In the genomic region with DNA sequence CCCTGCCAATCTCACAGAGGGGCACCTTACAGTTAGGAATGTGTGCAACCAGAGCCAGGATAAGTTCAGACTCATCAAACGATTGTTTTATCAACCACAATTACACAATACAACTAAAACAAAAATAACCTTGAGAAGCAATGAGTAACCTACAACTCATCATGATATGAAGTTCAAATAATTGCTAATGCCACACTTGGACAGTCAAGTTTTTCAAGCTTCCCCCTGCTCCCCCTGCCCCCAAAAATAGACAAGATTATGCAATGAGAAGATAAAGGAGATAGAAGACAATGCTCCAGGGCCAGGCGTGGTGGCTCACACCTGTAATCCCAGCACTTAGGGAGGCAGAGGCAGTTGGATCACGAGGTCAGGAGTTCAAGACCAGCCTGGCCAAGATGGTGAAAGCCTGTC, we compare ENCODE assay signal across 1 cellular context.
TF ChIP-seq lines count a peak whose summit lies in the region.

No MANE protein-coding gene starts in this region.

TF ChIP-seq in HepG2, 621 proteins besides CTCF, POLR2A, EP300 and RAD21 (continued from another document and continues in another):
- TF ChIP-seq ZNF20 (CRISPR knock-in tag; IDR thresholded peaks at IDR 0.05) (no peak), CBX2 (IDR thresholded peaks at IDR 0.05; ENCODE audit: low read depth, low read length) (no peak), CBX2 (CRISPR knock-in tag; IDR thresholded peaks at IDR 0.05; ENCODE audit: low read depth) (no peak), SMARCE1 (IDR thresholded peaks at IDR 0.05; ENCODE audit: borderline replicate concordance) (no peak), ZNF672 (CRISPR knock-in tag; IDR thresholded peaks at IDR 0.05) (no peak), MED8 (CRISPR knock-in tag; IDR thresholded peaks at IDR 0.05; ENCODE audit: insufficient replicate concordance) (peak; percentile 41), ZMYM3 (CRISPR knock-in tag; IDR thresholded peaks at IDR 0.05) (peak; percentile 83), ZNF558 (CRISPR knock-in tag; IDR thresholded peaks at IDR 0.05; ENCODE audit: borderline replicate concordance) (no peak), RXRB (CRISPR knock-in tag; IDR thresholded peaks at IDR 0.05; ENCODE audit: borderline replicate concordance) (no peak), NONO (IDR thresholded peaks at IDR 0.05) (no peak), NONO (CRISPR knock-in tag; conservative IDR thresholded peaks at IDR 0.05) (no peak; the same call in 1 of the 2 replicates), ZNF709 (CRISPR knock-in tag; IDR thresholded peaks at IDR 0.05) (no peak), HHEX (CRISPR knock-in tag; IDR thresholded peaks at IDR 0.05) (no peak), ZNF124 (CRISPR knock-in tag; IDR thresholded peaks at IDR 0.05) (no peak; the same call in 1 of the 2 replicates), ZFP91 (CRISPR knock-in tag; IDR thresholded peaks at IDR 0.05; ENCODE audit: borderline replicate concordance) (no peak), FLYWCH1 (CRISPR knock-in tag; IDR thresholded peaks at IDR 0.05) (no peak), PRDM15 (CRISPR knock-in tag; IDR thresholded peaks at IDR 0.05) (no peak), SKIL (CRISPR knock-in tag; IDR thresholded peaks at IDR 0.05; ENCODE audit: borderline replicate concordance) (peak; percentile 53; the same call in 1 of the 2 replicates), SP2 (CRISPR knock-in tag; IDR thresholded peaks at IDR 0.05) (no peak), GABPB1 (CRISPR knock-in tag; IDR thresholded peaks at IDR 0.05) (no peak), MYNN (CRISPR knock-in tag; IDR thresholded peaks at IDR 0.05; ENCODE audit: low read depth) (no peak), MZF1 (CRISPR knock-in tag; IDR thresholded peaks at IDR 0.05; ENCODE audit: borderline replicate concordance) (no peak), PHF5A (CRISPR knock-in tag; IDR thresholded peaks at IDR 0.05; ENCODE audit: low read depth, unreplicated experiment) (no peak), ZNF232 (CRISPR knock-in tag; IDR thresholded peaks at IDR 0.05; ENCODE audit: borderline replicate concordance) (no peak), ZNF563 (CRISPR knock-in tag; IDR thresholded peaks at IDR 0.05) (no peak), EHMT2 (IDR thresholded peaks at IDR 0.05; ENCODE audit: borderline replicate concordance, low read depth, low read length) (no peak), ZNF768 (CRISPR knock-in tag; IDR thresholded peaks at IDR 0.05) (no peak), AGO2 (optimal IDR thresholded peaks at IDR 0.05; ENCODE audit: low read depth, low read length) (no peak), CREB1 (IDR thresholded peaks at IDR 0.05) (no peak), CREB1 (CRISPR knock-in tag; IDR thresholded peaks at IDR 0.05) (peak; percentile 62), MAF1 (CRISPR knock-in tag; IDR thresholded peaks at IDR 0.05; ENCODE audit: borderline replicate concordance) (no peak)
- TF ChIP-seq, protein P1, sequence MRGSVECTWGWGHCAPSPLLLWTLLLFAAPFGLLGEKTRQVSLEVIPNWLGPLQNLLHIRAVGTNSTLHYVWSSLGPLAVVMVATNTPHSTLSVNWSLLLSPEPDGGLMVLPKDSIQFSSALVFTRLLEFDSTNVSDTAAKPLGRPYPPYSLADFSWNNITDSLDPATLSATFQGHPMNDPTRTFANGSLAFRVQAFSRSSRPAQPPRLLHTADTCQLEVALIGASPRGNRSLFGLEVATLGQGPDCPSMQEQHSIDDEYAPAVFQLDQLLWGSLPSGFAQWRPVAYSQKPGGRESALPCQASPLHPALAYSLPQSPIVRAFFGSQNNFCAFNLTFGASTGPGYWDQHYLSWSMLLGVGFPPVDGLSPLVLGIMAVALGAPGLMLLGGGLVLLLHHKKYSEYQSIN (CRISPR knock-in tag; IDR thresholded peaks at IDR 0.05; ENCODE audit: borderline replicate concordance), result no peak
- TF ChIP-seq, protein P2, sequence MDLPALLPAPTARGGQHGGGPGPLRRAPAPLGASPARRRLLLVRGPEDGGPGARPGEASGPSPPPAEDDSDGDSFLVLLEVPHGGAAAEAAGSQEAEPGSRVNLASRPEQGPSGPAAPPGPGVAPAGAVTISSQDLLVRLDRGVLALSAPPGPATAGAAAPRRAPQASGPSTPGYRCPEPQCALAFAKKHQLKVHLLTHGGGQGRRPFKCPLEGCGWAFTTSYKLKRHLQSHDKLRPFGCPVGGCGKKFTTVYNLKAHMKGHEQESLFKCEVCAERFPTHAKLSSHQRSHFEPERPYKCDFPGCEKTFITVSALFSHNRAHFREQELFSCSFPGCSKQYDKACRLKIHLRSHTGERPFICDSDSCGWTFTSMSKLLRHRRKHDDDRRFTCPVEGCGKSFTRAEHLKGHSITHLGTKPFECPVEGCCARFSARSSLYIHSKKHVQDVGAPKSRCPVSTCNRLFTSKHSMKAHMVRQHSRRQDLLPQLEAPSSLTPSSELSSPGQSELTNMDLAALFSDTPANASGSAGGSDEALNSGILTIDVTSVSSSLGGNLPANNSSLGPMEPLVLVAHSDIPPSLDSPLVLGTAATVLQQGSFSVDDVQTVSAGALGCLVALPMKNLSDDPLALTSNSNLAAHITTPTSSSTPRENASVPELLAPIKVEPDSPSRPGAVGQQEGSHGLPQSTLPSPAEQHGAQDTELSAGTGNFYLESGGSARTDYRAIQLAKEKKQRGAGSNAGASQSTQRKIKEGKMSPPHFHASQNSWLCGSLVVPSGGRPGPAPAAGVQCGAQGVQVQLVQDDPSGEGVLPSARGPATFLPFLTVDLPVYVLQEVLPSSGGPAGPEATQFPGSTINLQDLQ (CRISPR knock-in tag; IDR thresholded peaks at IDR 0.05), result no peak
- TF ChIP-seq, protein P3, sequence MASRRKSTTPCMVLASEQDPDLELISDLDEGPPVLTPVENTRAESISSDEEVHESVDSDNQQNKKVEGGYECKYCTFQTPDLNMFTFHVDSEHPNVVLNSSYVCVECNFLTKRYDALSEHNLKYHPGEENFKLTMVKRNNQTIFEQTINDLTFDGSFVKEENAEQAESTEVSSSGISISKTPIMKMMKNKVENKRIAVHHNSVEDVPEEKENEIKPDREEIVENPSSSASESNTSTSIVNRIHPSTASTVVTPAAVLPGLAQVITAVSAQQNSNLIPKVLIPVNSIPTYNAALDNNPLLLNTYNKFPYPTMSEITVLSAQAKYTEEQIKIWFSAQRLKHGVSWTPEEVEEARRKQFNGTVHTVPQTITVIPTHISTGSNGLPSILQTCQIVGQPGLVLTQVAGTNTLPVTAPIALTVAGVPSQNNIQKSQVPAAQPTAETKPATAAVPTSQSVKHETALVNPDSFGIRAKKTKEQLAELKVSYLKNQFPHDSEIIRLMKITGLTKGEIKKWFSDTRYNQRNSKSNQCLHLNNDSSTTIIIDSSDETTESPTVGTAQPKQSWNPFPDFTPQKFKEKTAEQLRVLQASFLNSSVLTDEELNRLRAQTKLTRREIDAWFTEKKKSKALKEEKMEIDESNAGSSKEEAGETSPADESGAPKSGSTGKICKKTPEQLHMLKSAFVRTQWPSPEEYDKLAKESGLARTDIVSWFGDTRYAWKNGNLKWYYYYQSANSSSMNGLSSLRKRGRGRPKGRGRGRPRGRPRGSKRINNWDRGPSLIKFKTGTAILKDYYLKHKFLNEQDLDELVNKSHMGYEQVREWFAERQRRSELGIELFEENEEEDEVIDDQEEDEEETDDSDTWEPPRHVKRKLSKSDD (CRISPR knock-in tag; IDR thresholded peaks at IDR 0.05; ENCODE audit: low read depth), result no peak
- TF ChIP-seq, protein P4, sequence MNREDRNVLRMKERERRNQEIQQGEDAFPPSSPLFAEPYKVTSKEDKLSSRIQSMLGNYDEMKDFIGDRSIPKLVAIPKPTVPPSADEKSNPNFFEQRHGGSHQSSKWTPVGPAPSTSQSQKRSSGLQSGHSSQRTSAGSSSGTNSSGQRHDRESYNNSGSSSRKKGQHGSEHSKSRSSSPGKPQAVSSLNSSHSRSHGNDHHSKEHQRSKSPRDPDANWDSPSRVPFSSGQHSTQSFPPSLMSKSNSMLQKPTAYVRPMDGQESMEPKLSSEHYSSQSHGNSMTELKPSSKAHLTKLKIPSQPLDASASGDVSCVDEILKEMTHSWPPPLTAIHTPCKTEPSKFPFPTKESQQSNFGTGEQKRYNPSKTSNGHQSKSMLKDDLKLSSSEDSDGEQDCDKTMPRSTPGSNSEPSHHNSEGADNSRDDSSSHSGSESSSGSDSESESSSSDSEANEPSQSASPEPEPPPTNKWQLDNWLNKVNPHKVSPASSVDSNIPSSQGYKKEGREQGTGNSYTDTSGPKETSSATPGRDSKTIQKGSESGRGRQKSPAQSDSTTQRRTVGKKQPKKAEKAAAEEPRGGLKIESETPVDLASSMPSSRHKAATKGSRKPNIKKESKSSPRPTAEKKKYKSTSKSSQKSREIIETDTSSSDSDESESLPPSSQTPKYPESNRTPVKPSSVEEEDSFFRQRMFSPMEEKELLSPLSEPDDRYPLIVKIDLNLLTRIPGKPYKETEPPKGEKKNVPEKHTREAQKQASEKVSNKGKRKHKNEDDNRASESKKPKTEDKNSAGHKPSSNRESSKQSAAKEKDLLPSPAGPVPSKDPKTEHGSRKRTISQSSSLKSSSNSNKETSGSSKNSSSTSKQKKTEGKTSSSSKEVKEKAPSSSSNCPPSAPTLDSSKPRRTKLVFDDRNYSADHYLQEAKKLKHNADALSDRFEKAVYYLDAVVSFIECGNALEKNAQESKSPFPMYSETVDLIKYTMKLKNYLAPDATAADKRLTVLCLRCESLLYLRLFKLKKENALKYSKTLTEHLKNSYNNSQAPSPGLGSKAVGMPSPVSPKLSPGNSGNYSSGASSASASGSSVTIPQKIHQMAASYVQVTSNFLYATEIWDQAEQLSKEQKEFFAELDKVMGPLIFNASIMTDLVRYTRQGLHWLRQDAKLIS (CRISPR knock-in tag; IDR thresholded peaks at IDR 0.05), result no peak
- TF ChIP-seq, protein P5, sequence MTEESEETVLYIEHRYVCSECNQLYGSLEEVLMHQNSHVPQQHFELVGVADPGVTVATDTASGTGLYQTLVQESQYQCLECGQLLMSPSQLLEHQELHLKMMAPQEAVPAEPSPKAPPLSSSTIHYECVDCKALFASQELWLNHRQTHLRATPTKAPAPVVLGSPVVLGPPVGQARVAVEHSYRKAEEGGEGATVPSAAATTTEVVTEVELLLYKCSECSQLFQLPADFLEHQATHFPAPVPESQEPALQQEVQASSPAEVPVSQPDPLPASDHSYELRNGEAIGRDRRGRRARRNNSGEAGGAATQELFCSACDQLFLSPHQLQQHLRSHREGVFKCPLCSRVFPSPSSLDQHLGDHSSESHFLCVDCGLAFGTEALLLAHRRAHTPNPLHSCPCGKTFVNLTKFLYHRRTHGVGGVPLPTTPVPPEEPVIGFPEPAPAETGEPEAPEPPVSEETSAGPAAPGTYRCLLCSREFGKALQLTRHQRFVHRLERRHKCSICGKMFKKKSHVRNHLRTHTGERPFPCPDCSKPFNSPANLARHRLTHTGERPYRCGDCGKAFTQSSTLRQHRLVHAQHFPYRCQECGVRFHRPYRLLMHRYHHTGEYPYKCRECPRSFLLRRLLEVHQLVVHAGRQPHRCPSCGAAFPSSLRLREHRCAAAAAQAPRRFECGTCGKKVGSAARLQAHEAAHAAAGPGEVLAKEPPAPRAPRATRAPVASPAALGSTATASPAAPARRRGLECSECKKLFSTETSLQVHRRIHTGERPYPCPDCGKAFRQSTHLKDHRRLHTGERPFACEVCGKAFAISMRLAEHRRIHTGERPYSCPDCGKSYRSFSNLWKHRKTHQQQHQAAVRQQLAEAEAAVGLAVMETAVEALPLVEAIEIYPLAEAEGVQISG (CRISPR knock-in tag; IDR thresholded peaks at IDR 0.05), result no peak
